1 cellular context compared by ENCODE assay signal in the genomic region with DNA sequence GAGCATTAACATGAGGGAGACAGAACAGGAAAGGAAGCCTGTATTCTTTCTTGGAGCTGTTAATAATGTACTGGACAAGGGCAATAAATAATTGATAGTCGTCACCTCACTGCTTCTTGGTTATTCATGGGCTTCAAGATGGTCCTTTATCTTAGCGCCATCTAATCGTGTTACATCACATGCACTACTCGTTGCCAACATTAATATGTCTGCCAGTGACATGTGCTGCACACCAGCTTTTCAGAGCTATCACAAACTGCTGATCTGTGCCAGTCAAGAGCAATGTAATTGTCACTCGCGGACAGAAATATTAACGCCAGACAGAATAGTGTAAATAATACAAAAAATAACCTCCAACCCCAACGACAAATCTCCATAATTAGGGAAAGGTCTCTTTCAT.
TF ChIP-seq lines count a peak whose summit lies in the region.

No MANE protein-coding gene starts in this region.

TF ChIP-seq in IMR-90, 13 proteins besides CTCF, POLR2A, EP300 and RAD21 (continued from another document):
- no peak for TF ChIP-seq RFX5 (IDR thresholded peaks at IDR 0.05; ENCODE audit: low read depth, low read length)
- no peak for TF ChIP-seq BHLHE40 (IDR thresholded peaks at IDR 0.05; ENCODE audit: low read depth, low read length)
- TF ChIP-seq CEBPB (IDR thresholded peaks at IDR 0.05; ENCODE audit: low read depth, low read length): no peak
- TF ChIP-seq FOS (IDR thresholded peaks at IDR 0.05; ENCODE audit: low read depth, low read length): no peak
